Comparison of ENCODE assay signal across 1 cellular context in genomic region chr5:179060116-179061008, GRCh38.
TF ChIP-seq lines count a peak whose summit lies in the region.

ZNF354C (plus strand) TSS chr5:179060373; CDS start chr5:179062069, 1,696 bp downstream.

TF ChIP-seq in WTC11, 78 proteins besides CTCF, POLR2A, EP300 and RAD21 (continued from another document):
- peak; percentile 100 for TF ChIP-seq FOXP1 (CRISPR knock-in tag; IDR thresholded peaks at IDR 0.05; ENCODE audit: borderline replicate concordance)
- peak; percentile 99 for TF ChIP-seq FOXP4 (CRISPR knock-in tag; IDR thresholded peaks at IDR 0.05)
- TF ChIP-seq ZNF532 (CRISPR knock-in tag; IDR thresholded peaks at IDR 0.05; ENCODE audit: borderline replicate concordance): no peak
- TF ChIP-seq TEAD4 (CRISPR knock-in tag; IDR thresholded peaks at IDR 0.05): peak; percentile 94
- peak; percentile 98 for TF ChIP-seq FOXK1 (CRISPR knock-in tag; IDR thresholded peaks at IDR 0.05)
- no peak for TF ChIP-seq GABPB1 (CRISPR knock-in tag; IDR thresholded peaks at IDR 0.05)
- TF ChIP-seq OVOL2 (CRISPR knock-in tag; IDR thresholded peaks at IDR 0.05; ENCODE audit: borderline replicate concordance): no peak
- TF ChIP-seq, protein P1, sequence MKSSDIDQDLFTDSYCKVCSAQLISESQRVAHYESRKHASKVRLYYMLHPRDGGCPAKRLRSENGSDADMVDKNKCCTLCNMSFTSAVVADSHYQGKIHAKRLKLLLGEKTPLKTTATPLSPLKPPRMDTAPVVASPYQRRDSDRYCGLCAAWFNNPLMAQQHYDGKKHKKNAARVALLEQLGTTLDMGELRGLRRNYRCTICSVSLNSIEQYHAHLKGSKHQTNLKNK (CRISPR knock-in tag; IDR thresholded peaks at IDR 0.05): no peak
- TF ChIP-seq IRF1 (CRISPR knock-in tag; IDR thresholded peaks at IDR 0.05): peak; percentile 93
- peak; percentile 91 for TF ChIP-seq HMGXB4 (CRISPR knock-in tag; IDR thresholded peaks at IDR 0.05)
- TF ChIP-seq, protein P2, sequence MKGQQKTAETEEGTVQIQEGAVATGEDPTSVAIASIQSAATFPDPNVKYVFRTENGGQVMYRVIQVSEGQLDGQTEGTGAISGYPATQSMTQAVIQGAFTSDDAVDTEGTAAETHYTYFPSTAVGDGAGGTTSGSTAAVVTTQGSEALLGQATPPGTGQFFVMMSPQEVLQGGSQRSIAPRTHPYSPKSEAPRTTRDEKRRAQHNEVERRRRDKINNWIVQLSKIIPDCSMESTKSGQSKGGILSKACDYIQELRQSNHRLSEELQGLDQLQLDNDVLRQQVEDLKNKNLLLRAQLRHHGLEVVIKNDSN (CRISPR knock-in tag; IDR thresholded peaks at IDR 0.05): peak; percentile 78
- TF ChIP-seq TCF7 (CRISPR knock-in tag; IDR thresholded peaks at IDR 0.05; ENCODE audit: low read depth): peak; percentile 98
- peak; percentile 97 for TF ChIP-seq NFE2L1 (CRISPR knock-in tag; IDR thresholded peaks at IDR 0.05)
- no peak for TF ChIP-seq CDX4 (CRISPR knock-in tag; IDR thresholded peaks at IDR 0.05; ENCODE audit: borderline replicate concordance)
- TF ChIP-seq RORB (CRISPR knock-in tag; IDR thresholded peaks at IDR 0.05): no peak
- peak; percentile 93 for TF ChIP-seq NR1H2 (CRISPR knock-in tag; IDR thresholded peaks at IDR 0.05)
- no peak for TF ChIP-seq ZNF416 (CRISPR knock-in tag; IDR thresholded peaks at IDR 0.05)
- TF ChIP-seq CREM (CRISPR knock-in tag; IDR thresholded peaks at IDR 0.05): peak; percentile 89
- no peak for TF ChIP-seq SOX15 (CRISPR knock-in tag; IDR thresholded peaks at IDR 0.05)
- TF ChIP-seq SMAD4 (CRISPR knock-in tag; IDR thresholded peaks at IDR 0.05): peak; percentile 97
- peak; percentile 97 for TF ChIP-seq ATF1 (CRISPR knock-in tag; IDR thresholded peaks at IDR 0.05)
- TF ChIP-seq, protein P3, sequence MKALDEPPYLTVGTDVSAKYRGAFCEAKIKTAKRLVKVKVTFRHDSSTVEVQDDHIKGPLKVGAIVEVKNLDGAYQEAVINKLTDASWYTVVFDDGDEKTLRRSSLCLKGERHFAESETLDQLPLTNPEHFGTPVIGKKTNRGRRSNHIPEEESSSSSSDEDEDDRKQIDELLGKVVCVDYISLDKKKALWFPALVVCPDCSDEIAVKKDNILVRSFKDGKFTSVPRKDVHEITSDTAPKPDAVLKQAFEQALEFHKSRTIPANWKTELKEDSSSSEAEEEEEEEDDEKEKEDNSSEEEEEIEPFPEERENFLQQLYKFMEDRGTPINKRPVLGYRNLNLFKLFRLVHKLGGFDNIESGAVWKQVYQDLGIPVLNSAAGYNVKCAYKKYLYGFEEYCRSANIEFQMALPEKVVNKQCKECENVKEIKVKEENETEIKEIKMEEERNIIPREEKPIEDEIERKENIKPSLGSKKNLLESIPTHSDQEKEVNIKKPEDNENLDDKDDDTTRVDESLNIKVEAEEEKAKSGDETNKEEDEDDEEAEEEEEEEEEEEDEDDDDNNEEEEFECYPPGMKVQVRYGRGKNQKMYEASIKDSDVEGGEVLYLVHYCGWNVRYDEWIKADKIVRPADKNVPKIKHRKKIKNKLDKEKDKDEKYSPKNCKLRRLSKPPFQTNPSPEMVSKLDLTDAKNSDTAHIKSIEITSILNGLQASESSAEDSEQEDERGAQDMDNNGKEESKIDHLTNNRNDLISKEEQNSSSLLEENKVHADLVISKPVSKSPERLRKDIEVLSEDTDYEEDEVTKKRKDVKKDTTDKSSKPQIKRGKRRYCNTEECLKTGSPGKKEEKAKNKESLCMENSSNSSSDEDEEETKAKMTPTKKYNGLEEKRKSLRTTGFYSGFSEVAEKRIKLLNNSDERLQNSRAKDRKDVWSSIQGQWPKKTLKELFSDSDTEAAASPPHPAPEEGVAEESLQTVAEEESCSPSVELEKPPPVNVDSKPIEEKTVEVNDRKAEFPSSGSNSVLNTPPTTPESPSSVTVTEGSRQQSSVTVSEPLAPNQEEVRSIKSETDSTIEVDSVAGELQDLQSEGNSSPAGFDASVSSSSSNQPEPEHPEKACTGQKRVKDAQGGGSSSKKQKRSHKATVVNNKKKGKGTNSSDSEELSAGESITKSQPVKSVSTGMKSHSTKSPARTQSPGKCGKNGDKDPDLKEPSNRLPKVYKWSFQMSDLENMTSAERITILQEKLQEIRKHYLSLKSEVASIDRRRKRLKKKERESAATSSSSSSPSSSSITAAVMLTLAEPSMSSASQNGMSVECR (CRISPR knock-in tag; IDR thresholded peaks at IDR 0.05; ENCODE audit: borderline replicate concordance): peak; percentile 99
- TF ChIP-seq, protein P4, sequence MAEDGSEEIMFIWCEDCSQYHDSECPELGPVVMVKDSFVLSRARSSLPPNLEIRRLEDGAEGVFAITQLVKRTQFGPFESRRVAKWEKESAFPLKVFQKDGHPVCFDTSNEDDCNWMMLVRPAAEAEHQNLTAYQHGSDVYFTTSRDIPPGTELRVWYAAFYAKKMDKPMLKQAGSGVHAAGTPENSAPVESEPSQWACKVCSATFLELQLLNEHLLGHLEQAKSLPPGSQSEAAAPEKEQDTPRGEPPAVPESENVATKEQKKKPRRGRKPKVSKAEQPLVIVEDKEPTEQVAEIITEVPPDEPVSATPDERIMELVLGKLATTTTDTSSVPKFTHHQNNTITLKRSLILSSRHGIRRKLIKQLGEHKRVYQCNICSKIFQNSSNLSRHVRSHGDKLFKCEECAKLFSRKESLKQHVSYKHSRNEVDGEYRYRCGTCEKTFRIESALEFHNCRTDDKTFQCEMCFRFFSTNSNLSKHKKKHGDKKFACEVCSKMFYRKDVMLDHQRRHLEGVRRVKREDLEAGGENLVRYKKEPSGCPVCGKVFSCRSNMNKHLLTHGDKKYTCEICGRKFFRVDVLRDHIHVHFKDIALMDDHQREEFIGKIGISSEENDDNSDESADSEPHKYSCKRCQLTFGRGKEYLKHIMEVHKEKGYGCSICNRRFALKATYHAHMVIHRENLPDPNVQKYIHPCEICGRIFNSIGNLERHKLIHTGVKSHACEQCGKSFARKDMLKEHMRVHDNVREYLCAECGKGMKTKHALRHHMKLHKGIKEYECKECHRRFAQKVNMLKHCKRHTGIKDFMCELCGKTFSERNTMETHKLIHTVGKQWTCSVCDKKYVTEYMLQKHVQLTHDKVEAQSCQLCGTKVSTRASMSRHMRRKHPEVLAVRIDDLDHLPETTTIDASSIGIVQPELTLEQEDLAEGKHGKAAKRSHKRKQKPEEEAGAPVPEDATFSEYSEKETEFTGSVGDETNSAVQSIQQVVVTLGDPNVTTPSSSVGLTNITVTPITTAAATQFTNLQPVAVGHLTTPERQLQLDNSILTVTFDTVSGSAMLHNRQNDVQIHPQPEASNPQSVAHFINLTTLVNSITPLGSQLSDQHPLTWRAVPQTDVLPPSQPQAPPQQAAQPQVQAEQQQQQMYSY (CRISPR knock-in tag; IDR thresholded peaks at IDR 0.05): peak; percentile 81
- 0 out of 2 replicates have a peak, but pooled peaks have one; percentile 84 for TF ChIP-seq ELF4 (CRISPR knock-in tag; IDR thresholded peaks at IDR 0.05; ENCODE audit: low read depth)
- peak; percentile 91 for TF ChIP-seq ZNF219 (CRISPR knock-in tag; IDR thresholded peaks at IDR 0.05; ENCODE audit: borderline replicate concordance)
- peak; percentile 96 for TF ChIP-seq ETV6 (CRISPR knock-in tag; IDR thresholded peaks at IDR 0.05)
- peak; percentile 99 for TF ChIP-seq TP53 (CRISPR knock-in tag; IDR thresholded peaks at IDR 0.05)
- TF ChIP-seq ZNF396 (CRISPR knock-in tag; IDR thresholded peaks at IDR 0.05; ENCODE audit: borderline replicate concordance): no peak
- no peak for TF ChIP-seq EMX1 (CRISPR knock-in tag; IDR thresholded peaks at IDR 0.05)
- TF ChIP-seq, protein P5, sequence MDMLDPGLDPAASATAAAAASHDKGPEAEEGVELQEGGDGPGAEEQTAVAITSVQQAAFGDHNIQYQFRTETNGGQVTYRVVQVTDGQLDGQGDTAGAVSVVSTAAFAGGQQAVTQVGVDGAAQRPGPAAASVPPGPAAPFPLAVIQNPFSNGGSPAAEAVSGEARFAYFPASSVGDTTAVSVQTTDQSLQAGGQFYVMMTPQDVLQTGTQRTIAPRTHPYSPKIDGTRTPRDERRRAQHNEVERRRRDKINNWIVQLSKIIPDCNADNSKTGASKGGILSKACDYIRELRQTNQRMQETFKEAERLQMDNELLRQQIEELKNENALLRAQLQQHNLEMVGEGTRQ (CRISPR knock-in tag; IDR thresholded peaks at IDR 0.05): peak; percentile 49
